Comparison of ENCODE assay signal across 19 cellular contexts in genomic region chr3:49098429-49098828, GRCh38. TPM values are rescaled to one million over a fixed set of nuclear protein-coding genes. Genes with fewer than 3 reads are reported as not detected.
A peak's percentile ranks its signal among the peaks of the same experiment; 100 is the strongest.
DNase-seq lines count a peak whose midpoint lies in the region; TF ChIP-seq lines count a peak whose summit lies in the region.
"Had no signal": no experiment of that assay in that cellular context is flagged by ENCODE, and none has a peak within 500 bp of the region (broad histone marks: within the 10 kb centered on the region; RNA-seq: fewer than 3 reads in every experiment).

No MANE protein-coding gene starts in this region.

- 22 to 39% (median 35%) methylated on average over 2 to 5 of the region's 5 CpGs for WGBS in adrenal gland, 4 donors

- CTCF ChIA-PET in CD4-positive, alpha-beta memory T cell (lab: Charles Lee; ENCODE audit: partially characterized antibody), result no interaction called here

- no peaks in the 10 kb centered on the region for H3K27me3 ChIP-seq in adrenal gland
- H3K27me3 ChIP-seq in CD4-positive, alpha-beta memory T cell (ENCODE audit: insufficient read depth, low read length), result no peaks in the 10 kb centered on the region

- H3K27ac Mint-ChIP-seq in CD4-positive, alpha-beta memory T cell, result no peak overlapping the region
- H3K27ac Mint-ChIP-seq: activated T-helper 17 cell treated with anti-CD3 and anti-CD28 coated beads, Interleukin-2, amount 50 U/mL, for 72 hours; stimulated activated effector memory CD8-positive, alpha-beta T cell treated with anti-CD3 and anti-CD28 coated beads, Interleukin-12 subunit alpha, Interleukin-12 subunit beta, amount 100 ng/mL, for 72 hours; type B pancreatic cell had no signal

- H3K4me3 ChIP-seq in adrenal gland, result no peak overlapping the region
- no peak overlapping the region for H3K4me3 ChIP-seq in CD4-positive, alpha-beta memory T cell (ENCODE audit: low read length in 2 of 2)

- no peak for TF ChIP-seq CTCF in adrenal gland (IDR thresholded peaks at IDR 0.05)

- peaks cover 0 to 69% of the 10 kb centered on the region in 2 donors for H3K36me3 ChIP-seq in adrenal gland (replicated peaks in 1 of 2)
- peaks cover 54% of the 10 kb centered on the region for H3K36me3 ChIP-seq in CD4-positive, alpha-beta memory T cell (ENCODE audit: insufficient read depth, low read length)

- H3K4me1 Mint-ChIP-seq in CD4-positive, alpha-beta memory T cell, result peaks cover 6 to 21% (median 13%) of the 10 kb centered on the region in 4 donors
- H3K4me1 Mint-ChIP-seq: activated T-helper 17 cell treated with anti-CD3 and anti-CD28 coated beads, Interleukin-2, amount 50 U/mL, for 72 hours had no signal

- peak overlapping the region in 3 of 5 donors; percentile 24 to 47 (median 44) for H3K27ac ChIP-seq in adrenal gland
- H3K27ac ChIP-seq in CD4-positive, alpha-beta memory T cell (ENCODE audit: low read depth, low read length), result no peak overlapping the region
- H3K27ac ChIP-seq: 22Rv1 had no signal

- H3K9me3 Mint-ChIP-seq in CD4-positive, alpha-beta memory T cell, result peaks cover 0 to 2% (median 0%) of the 10 kb centered on the region in 8 donors
- H3K9me3 Mint-ChIP-seq: activated CD4-positive, alpha-beta T cell treated with anti-CD3 and anti-CD28 coated beads, Interleukin-2, amount 10 ng/mL, durations not matched to agents 7 days and 5 days; activated T-helper 17 cell treated with anti-CD3 and anti-CD28 coated beads, Interleukin-2, amount 50 U/mL, for 72 hours; brain; stimulated activated effector memory CD8-positive, alpha-beta T cell treated with anti-CD3 and anti-CD28 coated beads, Interleukin-12 subunit alpha, Interleukin-12 subunit beta, amount 100 ng/mL, for 72 hours; type B pancreatic cell had no signal

- intact Hi-C loops in adrenal gland (cut with DNase I), result no loop called here
- intact Hi-C loops in CD4-positive, alpha-beta memory T cell (cut with micrococcal nuclease), result no loop called here

- H3K4me3 Mint-ChIP-seq in CD4-positive, alpha-beta memory T cell, result no peak overlapping the region
- H3K4me3 Mint-ChIP-seq: activated CD4-positive, alpha-beta T cell treated with anti-CD3 and anti-CD28 coated beads, Interleukin-2, amount 10 ng/mL, durations not matched to agents 7 days and 5 days; activated T-helper 17 cell treated with anti-CD3 and anti-CD28 coated beads, Interleukin-2, amount 50 U/mL, for 72 hours; brain; stimulated activated effector memory CD8-positive, alpha-beta T cell treated with anti-CD3 and anti-CD28 coated beads, Interleukin-12 subunit alpha, Interleukin-12 subunit beta, amount 100 ng/mL, for 72 hours; type B pancreatic cell had no signal

- H3K27me3 Mint-ChIP-seq in CD4-positive, alpha-beta memory T cell, result no peaks in the 10 kb centered on the region
- H3K27me3 Mint-ChIP-seq: activated CD4-positive, alpha-beta T cell treated with anti-CD3 and anti-CD28 coated beads, Interleukin-2, amount 10 ng/mL, durations not matched to agents 7 days and 5 days; activated T-helper 17 cell treated with anti-CD3 and anti-CD28 coated beads, Interleukin-2, amount 50 U/mL, for 72 hours; type B pancreatic cell had no signal

- no peaks in the 10 kb centered on the region for H3K9me3 ChIP-seq in adrenal gland (replicated peaks in 1 of 3)
- H3K9me3 ChIP-seq in CD4-positive, alpha-beta memory T cell (ENCODE audit: control insufficient read depth in 1 of 2, low read length in 2 of 2), result no peaks in the 10 kb centered on the region

- POLR2A ChIA-PET in CD4-positive, alpha-beta memory T cell (lab: Charles Lee; ENCODE audit: partially characterized antibody), result no interaction called here

- peaks cover 38 to 63% of the 10 kb centered on the region in 2 donors for H3K36me3 Mint-ChIP-seq in CD4-positive, alpha-beta memory T cell

- DNase-seq in DMS 273 (lab: John Stamatoyannopoulos, UW; ENCODE audit: unreplicated experiment) (peak; percentile 49), DMS 273 treated with DMSO at 0.1 percent for 48 hours (lab: John Stamatoyannopoulos, UW) (no peak), NCI-H1105 (lab: John Stamatoyannopoulos, UW) (peak; percentile 26), adrenal gland (peak; percentile 71 to 91 (median 82)), iris pigment epithelial cell (ENCODE audit: low read depth) (peak; percentile 81), SIG-M5 (lab: John Stamatoyannopoulos, UW) (no peak)
- DNase-seq in activated CD8-positive, alpha-beta memory T cell treated with anti-CD3 and anti-CD28 coated beads for 24 hours, result no peak
- DNase-seq in CD4-positive, alpha-beta memory T cell, result no peak
- DNase-seq: activated CD4-positive, alpha-beta T cell treated with anti-CD3 and anti-CD28 coated beads, Interleukin-2, amount 10 ng/mL, durations not matched to agents 7 days and 5 days; C1 segment of cervical spinal cord; MV-4-11; NCI-H524 treated with DMSO at 0.1 percent for 48 hours; occipital lobe had no signal

- TF ChIP-seq POLR2A in adrenal gland (IDR thresholded peaks at IDR 0.05), result no peak

- peaks cover 9 to 16% of the 10 kb centered on the region in 2 donors for H3K4me1 ChIP-seq in adrenal gland (replicated peaks in 1 of 2)
- peaks cover 15% of the 10 kb centered on the region for H3K4me1 ChIP-seq in CD4-positive, alpha-beta memory T cell (ENCODE audit: insufficient read depth, low read length)

RNA-seq across cellular contexts. Expression of gene QRICH1, which starts 4.6 kb away (rescaled TPM):
- total RNA-seq in adrenal gland, result 100 to 1,000 TPM in 1 of 8 donors, 10 to 100 TPM in 7; 63.0 to 101 (median 85.4) TPM
- polyA plus RNA-seq in adrenal gland, result 10 to 100 TPM; 46.2 to 90.4 (median 69.0) TPM
- 100 to 1,000 TPM; 172 to 177 TPM for total RNA-seq in CD4-positive, alpha-beta memory T cell
- polyA plus RNA-seq in CD4-positive, alpha-beta memory T cell, result 10 to 100 TPM; 18.6 to 32.0 TPM

RNA-seq across cellular contexts. Expression of gene QARS1, which starts 6.1 kb away (rescaled TPM):
- 100 to 1,000 TPM; 183 to 326 (median 272) TPM for total RNA-seq in adrenal gland
- 100 to 1,000 TPM; 144 to 534 (median 353) TPM for polyA plus RNA-seq in adrenal gland
- total RNA-seq in CD4-positive, alpha-beta memory T cell, result 100 to 1,000 TPM; 199 TPM
- 100 to 1,000 TPM; 102 to 116 TPM for polyA plus RNA-seq in CD4-positive, alpha-beta memory T cell

RNA-seq across cellular contexts. Expression of gene USP19, which starts 22.2 kb away (rescaled TPM):
- total RNA-seq in adrenal gland, result 100 to 1,000 TPM in 2 of 8 donors, 10 to 100 TPM in 6; 64.0 to 744 (median 88.2) TPM
- polyA plus RNA-seq in adrenal gland, result 10 to 100 TPM; 26.1 to 43.4 (median 27.8) TPM
- total RNA-seq in CD4-positive, alpha-beta memory T cell, result 100 to 1,000 TPM in 1 of 2 experiments, 10 to 100 TPM in 1; 91.7 to 105 TPM
- polyA plus RNA-seq in CD4-positive, alpha-beta memory T cell, result 10 to 100 TPM; 24.9 to 38.2 TPM

RNA-seq across cellular contexts. Expression of gene LAMB2, which starts 34.4 kb away (rescaled TPM):
- total RNA-seq in adrenal gland, result 1,000 to 10,000 TPM in 3 of 8 donors, 100 to 1,000 TPM in 5; 490 to 1,423 (median 859) TPM
- polyA plus RNA-seq in adrenal gland, result 1,000 to 10,000 TPM in 2 of 3 donors, 100 to 1,000 TPM in 1; 346 to 1,805 (median 1,141) TPM
- 1 to 10 TPM in 1 of 2 experiments, not detected in 1; 1.1 TPM for total RNA-seq in CD4-positive, alpha-beta memory T cell
- polyA plus RNA-seq in CD4-positive, alpha-beta memory T cell, result not detected
- total RNA-seq: activated CD4-positive, alpha-beta T cell treated with anti-CD3 and anti-CD28 coated beads, Interleukin-2, amount 10 ng/mL, durations not matched to agents 7 days and 5 days; T-helper 2 cell treated with Interferon-gamma antibody and Interleukin-4, amounts not matched to agents 100 ng/mL and 5 ng/mL, for 36 hours had no signal

Comparison
In these comparisons a context has a peak if more than half of its experiments do, and no peak if none do; other contexts are left out.
1. DNase-seq: peak in DMS 273 (single experiment), NCI-H1105 (single experiment), adrenal gland (7 of 7) and iris pigment epithelial cell (single experiment); none in DMS 273 treated with DMSO at 0.1 percent for 48 hours (single experiment), activated CD8-positive, alpha-beta memory T cell treated with anti-CD3 and anti-CD28 coated beads for 24 hours (single experiment), SIG-M5 (single experiment) and CD4-positive, alpha-beta memory T cell (0 of 5).